In the genomic region with DNA sequence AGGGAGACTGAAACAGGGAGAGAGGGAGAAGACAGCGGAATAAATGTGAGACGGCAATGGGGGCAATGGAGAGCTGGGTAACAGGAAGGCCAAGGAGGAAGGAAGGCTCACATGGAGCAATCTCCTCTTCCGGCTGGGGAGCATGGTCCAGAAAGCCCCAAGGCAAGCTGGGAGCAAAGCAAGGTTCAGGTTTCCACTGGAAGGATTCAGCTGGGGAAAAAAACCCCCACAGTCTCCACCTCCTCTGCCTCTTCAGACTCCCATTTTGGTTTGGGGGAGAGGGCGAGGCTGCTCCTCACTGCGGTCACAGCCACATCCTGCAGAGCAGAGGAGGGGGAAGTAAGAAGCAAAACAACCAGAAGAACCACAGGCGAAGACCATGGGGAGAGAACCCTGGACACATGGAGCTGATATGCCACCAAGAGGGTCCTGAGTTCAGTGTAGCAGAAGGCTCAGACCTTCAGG, we compare ENCODE assay signal across 8 cellular contexts. TPM values are rescaled to one million over a fixed set of nuclear protein-coding genes. Genes with fewer than 3 reads are reported as not detected.
A peak's percentile ranks its signal among the peaks of the same experiment; 100 is the strongest.
DNase-seq lines count a peak whose midpoint lies in the region; ATAC-seq and TF ChIP-seq lines count a peak whose summit lies in the region.

No MANE protein-coding gene starts in this region.

- H3K4me1 Mint-ChIP-seq in GM23338: peaks cover 12% of the 10 kb centered on the region; the same call in 2 of the 3 replicates
- H3K4me1 Mint-ChIP-seq in WTC11: peaks cover 8% of the 10 kb centered on the region
- H3K4me1 Mint-ChIP-seq in effector memory CD8-positive, alpha-beta T cell (ENCODE audit: low read depth in 2 of 2): peaks cover 33 to 47% of the 10 kb centered on the region in 2 donors

- H2AFZ ChIP-seq in GM23338: no peak overlapping the region

- H3K27me3 Mint-ChIP-seq in GM23338 (ENCODE audit: insufficient read depth, low read depth, poor library complexity) (peaks cover 11% of the 10 kb centered on the region), WTC11 (ENCODE audit: low read depth) (no peaks in the 10 kb centered on the region)
- H3K27me3 Mint-ChIP-seq in effector memory CD8-positive, alpha-beta T cell: no peaks in the 10 kb centered on the region

- H3K4me2 ChIP-seq in GM23338: peak overlapping the region; percentile 55; the same call in 1 of the 2 replicates

- peaks cover 5% of the 10 kb centered on the region; the same call in 1 of the 2 replicates for H3K4me1 ChIP-seq in GM23338 (ENCODE audit: insufficient read depth)

- H3K4me3 Mint-ChIP-seq in GM23338: no peak overlapping the region
- H3K4me3 Mint-ChIP-seq in WTC11: no peak overlapping the region
- peak overlapping the region; percentile 93 to 99 for H3K4me3 Mint-ChIP-seq in effector memory CD8-positive, alpha-beta T cell

- no peaks in the 10 kb centered on the region for H3K9me2 ChIP-seq in GM23338 (ENCODE audit: insufficient read depth)

- no peaks in the 10 kb centered on the region for H4K20me1 ChIP-seq in GM23338 (replicated peaks; ENCODE audit: insufficient read depth)

- H3K4me3 ChIP-seq in GM23338: no peak overlapping the region

- no peak for ATAC-seq in GM23338
- ATAC-seq in WTC11: no peak
- ATAC-seq in effector memory CD8-positive, alpha-beta T cell (replicated peaks): peak; percentile 51
- no peak for ATAC-seq in HG02798 (IDR thresholded peaks at IDR 0.05; ENCODE audit: poor library complexity, unreplicated experiment)

- no peak overlapping the region for H3K27ac Mint-ChIP-seq in GM23338
- H3K27ac Mint-ChIP-seq in WTC11: peak overlapping the region; percentile 11; the same call in 1 of the 2 replicates
- peak overlapping the region; percentile 89 to 90 for H3K27ac Mint-ChIP-seq in effector memory CD8-positive, alpha-beta T cell

- H3K79me2 ChIP-seq in GM23338 (replicated peaks; ENCODE audit: insufficient read depth): no peaks in the 10 kb centered on the region

- H3K36me3 Mint-ChIP-seq in GM23338 (ENCODE audit: low read depth) (peaks cover 13% of the 10 kb centered on the region), WTC11 (peaks cover 24% of the 10 kb centered on the region)
- peaks cover 16% of the 10 kb centered on the region for H3K36me3 Mint-ChIP-seq in effector memory CD8-positive, alpha-beta T cell (ENCODE audit: insufficient read depth)

- H3F3A ChIP-seq in GM23338 (replicated peaks; ENCODE audit: low read depth): no peaks in the 10 kb centered on the region; the same call in 1 of the 2 replicates

- H3K9me3 Mint-ChIP-seq in GM23338: no peaks in the 10 kb centered on the region
- H3K9me3 Mint-ChIP-seq in WTC11: no peaks in the 10 kb centered on the region
- no peaks in the 10 kb centered on the region for H3K9me3 Mint-ChIP-seq in effector memory CD8-positive, alpha-beta T cell

- DNase-seq in GM23338 (ENCODE audit: low spot score) (no peak), WTC11 (ENCODE audit: low spot score) (no peak), NCI-H774 (lab: John Stamatoyannopoulos, UW) (no peak), NCI-H1436 treated with DMSO at 0.1 percent for 48 hours (lab: John Stamatoyannopoulos, UW) (no peak), NCI-H128 (lab: John Stamatoyannopoulos, UW; ENCODE audit: unreplicated experiment) (no peak)
- peak in 2 of 3 experiments; percentile 18 to 35 for DNase-seq in effector memory CD8-positive, alpha-beta T cell
- peak; percentile 54 to 60 for DNase-seq in stimulated activated CD8-positive, alpha-beta memory T cell treated with anti-CD3 and anti-CD28 coated beads, Interleukin-15, amount 100 ng/mL, for 48 hours (ENCODE audit: low read depth in 2 of 2)

- H3K27ac ChIP-seq in GM23338 (ENCODE audit: low read depth): peak overlapping the region; percentile 32; the same call in 1 of the 2 replicates

- 0 out of 2 replicates have a peak, but pooled peaks cover 6% of the 10 kb centered on the region for H3K36me3 ChIP-seq in GM23338 (ENCODE audit: insufficient read depth)

- no peaks in the 10 kb centered on the region for H3K27me3 ChIP-seq in GM23338 (ENCODE audit: insufficient read depth)

- TF ChIP-seq CTCF in GM23338 (conservative IDR thresholded peaks at IDR 0.05; ENCODE audit: low read depth in 2 of 2) (no peak), WTC11 (IDR thresholded peaks at IDR 0.05) (no peak)

- POLR2A ChIA-PET in WTC11 (lab: Charles Lee): interaction anchor here (0.5 to 1.1 kb wide), 2 partner anchors 25 to 1219 kb away, joined by 3 to 5 read pairs; no protein-coding TSS in a partner anchor

- CTCF ChIA-PET in WTC11 (lab: Charles Lee): interaction anchor here (0.5 to 6.9 kb wide), 20 partner anchors 8 to 161 kb away, joined by 3 to 167 read pairs (median 5); a partner anchor contains a TSS

TF ChIP-seq in GM23338, 12 proteins besides CTCF, POLR2A, EP300 and RAD21:
- TF ChIP-seq, protein P1, sequence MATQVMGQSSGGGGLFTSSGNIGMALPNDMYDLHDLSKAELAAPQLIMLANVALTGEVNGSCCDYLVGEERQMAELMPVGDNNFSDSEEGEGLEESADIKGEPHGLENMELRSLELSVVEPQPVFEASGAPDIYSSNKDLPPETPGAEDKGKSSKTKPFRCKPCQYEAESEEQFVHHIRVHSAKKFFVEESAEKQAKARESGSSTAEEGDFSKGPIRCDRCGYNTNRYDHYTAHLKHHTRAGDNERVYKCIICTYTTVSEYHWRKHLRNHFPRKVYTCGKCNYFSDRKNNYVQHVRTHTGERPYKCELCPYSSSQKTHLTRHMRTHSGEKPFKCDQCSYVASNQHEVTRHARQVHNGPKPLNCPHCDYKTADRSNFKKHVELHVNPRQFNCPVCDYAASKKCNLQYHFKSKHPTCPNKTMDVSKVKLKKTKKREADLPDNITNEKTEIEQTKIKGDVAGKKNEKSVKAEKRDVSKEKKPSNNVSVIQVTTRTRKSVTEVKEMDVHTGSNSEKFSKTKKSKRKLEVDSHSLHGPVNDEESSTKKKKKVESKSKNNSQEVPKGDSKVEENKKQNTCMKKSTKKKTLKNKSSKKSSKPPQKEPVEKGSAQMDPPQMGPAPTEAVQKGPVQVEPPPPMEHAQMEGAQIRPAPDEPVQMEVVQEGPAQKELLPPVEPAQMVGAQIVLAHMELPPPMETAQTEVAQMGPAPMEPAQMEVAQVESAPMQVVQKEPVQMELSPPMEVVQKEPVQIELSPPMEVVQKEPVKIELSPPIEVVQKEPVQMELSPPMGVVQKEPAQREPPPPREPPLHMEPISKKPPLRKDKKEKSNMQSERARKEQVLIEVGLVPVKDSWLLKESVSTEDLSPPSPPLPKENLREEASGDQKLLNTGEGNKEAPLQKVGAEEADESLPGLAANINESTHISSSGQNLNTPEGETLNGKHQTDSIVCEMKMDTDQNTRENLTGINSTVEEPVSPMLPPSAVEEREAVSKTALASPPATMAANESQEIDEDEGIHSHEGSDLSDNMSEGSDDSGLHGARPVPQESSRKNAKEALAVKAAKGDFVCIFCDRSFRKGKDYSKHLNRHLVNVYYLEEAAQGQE (IDR thresholded peaks at IDR 0.05; ENCODE audit: unreplicated experiment): no peak
- no peak for TF ChIP-seq NANOG (IDR thresholded peaks at IDR 0.05; ENCODE audit: borderline replicate concordance)
- TF ChIP-seq CREB1 (CRISPR knock-in tag; IDR thresholded peaks at IDR 0.05; ENCODE audit: low read depth): no peak

TF ChIP-seq in WTC11, 78 proteins besides CTCF, POLR2A, EP300 and RAD21:
- TF ChIP-seq, protein P2, sequence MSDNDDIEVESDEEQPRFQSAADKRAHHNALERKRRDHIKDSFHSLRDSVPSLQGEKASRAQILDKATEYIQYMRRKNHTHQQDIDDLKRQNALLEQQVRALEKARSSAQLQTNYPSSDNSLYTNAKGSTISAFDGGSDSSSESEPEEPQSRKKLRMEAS (CRISPR knock-in tag; IDR thresholded peaks at IDR 0.05): no peak

RNA-seq across cellular contexts. Expression of a gene that starts 0.7 kb away (rescaled TPM):
- total RNA-seq in GM23338 (2014; rRNA removed; shearing (Covaris generic)): not detected in 2 replicates
- 0.40 and 0.49 TPM in 2 replicates for polyA plus RNA-seq in GM23338 (2016; fragmentation: Nextera tagmentation; extraction: Ambion mirVana)
- total RNA-seq in WTC11 (2021): 0.15 TPM in 1 of 3 replicates, not detected in the others

RNA-seq across cellular contexts. Expression of a gene that starts 8.6 kb away (rescaled TPM):
- 5.7 and 6.4 TPM in 2 replicates for total RNA-seq in GM23338 (2014; rRNA removed; shearing (Covaris generic))
- polyA plus RNA-seq in GM23338 (2016; fragmentation: Nextera tagmentation; extraction: Ambion mirVana): 3.6 and 4.0 TPM in 2 replicates
- 6.3 to 7.8 TPM (median 6.9 TPM) in 3 replicates for total RNA-seq in WTC11 (2021)

RNA-seq across cellular contexts. Expression of a gene that starts 8.8 kb away (rescaled TPM):
- total RNA-seq in GM23338 (2014; rRNA removed; shearing (Covaris generic)): 26.3 and 27.1 TPM in 2 replicates
- polyA plus RNA-seq in GM23338 (2016; fragmentation: Nextera tagmentation; extraction: Ambion mirVana): 88.9 and 92.3 TPM in 2 replicates
- 35.3 to 45.3 TPM (median 35.8 TPM) in 3 replicates for total RNA-seq in WTC11 (2021)

RNA-seq across cellular contexts. Expression of a gene that starts 10.7 kb away (rescaled TPM):
- 12.3 and 24.4 TPM in 2 replicates for total RNA-seq in GM23338 (2014; rRNA removed; shearing (Covaris generic))
- polyA plus RNA-seq in GM23338 (2016; fragmentation: Nextera tagmentation; extraction: Ambion mirVana): 6.2 and 8.5 TPM in 2 replicates
- total RNA-seq in WTC11 (2021): 16.3 to 21.0 TPM (median 18.1 TPM) in 3 replicates

RNA-seq across cellular contexts. Expression of a gene that starts 18.7 kb away (rescaled TPM):
- total RNA-seq in GM23338 (2014; rRNA removed; shearing (Covaris generic)): 1.3 TPM in 1 of 2 replicates, not detected in the other
- polyA plus RNA-seq in GM23338 (2016; fragmentation: Nextera tagmentation; extraction: Ambion mirVana): not detected in 2 replicates
- total RNA-seq in WTC11 (2021): 0.66 to 0.82 TPM (median 0.79 TPM) in 3 replicates

Comparison
In these comparisons a context has a peak if more than half of its experiments do, and no peak if none do; other contexts are left out.
1. DNase-seq: peak in effector memory CD8-positive, alpha-beta T cell (2 of 3) and stimulated activated CD8-positive, alpha-beta memory T cell treated with anti-CD3 and anti-CD28 coated beads, Interleukin-15, amount 100 ng/mL, for 48 hours (2 of 2); none in GM23338 (single experiment), WTC11 (single experiment), NCI-H774 (single experiment), NCI-H1436 treated with DMSO at 0.1 percent for 48 hours (single experiment) and NCI-H128 (single experiment).
2. H3K4me3 Mint-ChIP-seq: peak in effector memory CD8-positive, alpha-beta T cell (2 of 2); none in GM23338 (single experiment) and WTC11 (single experiment).